Comparison of ENCODE assay signal across 1 cellular context in the genomic region with DNA sequence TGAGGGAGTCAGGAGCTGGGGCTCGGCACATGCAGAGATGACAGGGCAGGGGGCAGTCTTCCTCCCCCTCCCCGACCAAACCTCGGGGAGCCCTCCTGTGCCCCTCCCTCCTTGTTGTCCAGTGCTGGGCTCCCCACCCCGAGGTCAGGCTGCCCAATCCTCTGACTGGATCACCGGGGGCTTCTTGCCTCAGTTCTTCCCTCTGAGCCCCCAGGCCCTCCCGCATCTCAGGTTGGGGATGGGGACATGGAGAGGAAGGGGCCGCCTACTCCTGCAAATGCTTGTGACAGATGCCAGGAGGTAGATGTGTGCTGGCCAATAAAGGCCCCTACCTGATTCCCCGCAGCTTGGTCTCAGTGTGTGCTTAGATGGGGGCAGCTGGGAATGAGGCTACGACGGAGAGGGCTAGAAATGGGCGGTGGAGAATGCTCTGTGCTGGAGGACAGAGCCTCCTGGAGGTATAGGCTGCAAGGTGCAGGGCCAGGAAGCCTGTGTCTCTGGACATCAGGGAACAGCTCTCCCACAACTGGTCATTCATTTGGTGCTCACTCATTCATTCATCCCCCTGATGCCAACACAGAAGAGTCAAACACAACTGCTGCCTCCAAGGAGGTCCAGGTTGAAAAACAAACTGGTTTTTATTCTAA.
TF ChIP-seq lines count a peak whose summit lies in the region.

No MANE protein-coding gene starts in this region.

TF ChIP-seq in SK-N-SH, 30 proteins besides CTCF, POLR2A, EP300 and RAD21 (continued from another document):
- TF ChIP-seq RXRA (IDR thresholded peaks at IDR 0.05; ENCODE audit: borderline replicate concordance, low read depth) (no peak), EZH2phosphoT487 (IDR thresholded peaks at IDR 0.05; ENCODE audit: borderline replicate concordance, low read depth) (no peak), SMC3 (IDR thresholded peaks at IDR 0.05; ENCODE audit: low read depth, low read length) (no peak), RCOR1 (IDR thresholded peaks at IDR 0.05; ENCODE audit: low read length) (no peak), GATA2 (CRISPR knock-in tag; IDR thresholded peaks at IDR 0.05) (no peak), JUND (IDR thresholded peaks at IDR 0.05) (no peak), YY1 (IDR thresholded peaks at IDR 0.05; ENCODE audit: low read depth) (no peak), CHD2 (IDR thresholded peaks at IDR 0.05; ENCODE audit: low read length, partially characterized antibody) (no peak), FOXM1 (IDR thresholded peaks at IDR 0.05; ENCODE audit: low read depth) (no peak), FOXJ3 (CRISPR knock-in tag; IDR thresholded peaks at IDR 0.05) (no peak), SIN3A (IDR thresholded peaks at IDR 0.05; ENCODE audit: borderline replicate concordance, low read depth, low read length) (no peak)
- TF ChIP-seq, protein P1, sequence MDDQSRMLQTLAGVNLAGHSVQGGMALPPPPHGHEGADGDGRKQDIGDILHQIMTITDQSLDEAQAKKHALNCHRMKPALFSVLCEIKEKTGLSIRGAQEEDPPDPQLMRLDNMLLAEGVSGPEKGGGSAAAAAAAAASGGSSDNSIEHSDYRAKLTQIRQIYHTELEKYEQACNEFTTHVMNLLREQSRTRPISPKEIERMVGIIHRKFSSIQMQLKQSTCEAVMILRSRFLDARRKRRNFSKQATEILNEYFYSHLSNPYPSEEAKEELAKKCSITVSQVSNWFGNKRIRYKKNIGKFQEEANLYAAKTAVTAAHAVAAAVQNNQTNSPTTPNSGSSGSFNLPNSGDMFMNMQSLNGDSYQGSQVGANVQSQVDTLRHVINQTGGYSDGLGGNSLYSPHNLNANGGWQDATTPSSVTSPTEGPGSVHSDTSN (IDR thresholded peaks at IDR 0.05): no peak
- TF ChIP-seq, protein P2, sequence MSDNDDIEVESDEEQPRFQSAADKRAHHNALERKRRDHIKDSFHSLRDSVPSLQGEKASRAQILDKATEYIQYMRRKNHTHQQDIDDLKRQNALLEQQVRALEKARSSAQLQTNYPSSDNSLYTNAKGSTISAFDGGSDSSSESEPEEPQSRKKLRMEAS (IDR thresholded peaks at IDR 0.05; ENCODE audit: low read depth): no peak
TF ChIP-seq in SK-N-SH: peak in this region for 0.
